Comparison of ENCODE assay signal across 19 cellular contexts in genomic region chr22:26143801-26144325, GRCh38. TPM values are rescaled to one million over a fixed set of nuclear protein-coding genes. Genes with fewer than 3 reads are reported as not detected.
A peak's percentile ranks its signal among the peaks of the same experiment; 100 is the strongest.
DNase-seq lines count a peak whose midpoint lies in the region; TF ChIP-seq lines count a peak whose summit lies in the region.
"Had no signal": no experiment of that assay in that cellular context is flagged by ENCODE, and none has a peak within 500 bp of the region (broad histone marks: within the 10 kb centered on the region; RNA-seq: fewer than 3 reads in every experiment).

No MANE protein-coding gene starts in this region.

- no peak for TF ChIP-seq CTCF in WERI-Rb-1 (IDR thresholded peaks at IDR 0.05; ENCODE audit: low read depth, low read length)
- TF ChIP-seq CTCF in left ventricle myocardium inferior (IDR thresholded peaks at IDR 0.05; ENCODE audit: borderline replicate concordance): no peak

- no peak overlapping the region for H3K4me3 Mint-ChIP-seq in activated CD4-positive, alpha-beta T cell treated with anti-CD3 and anti-CD28 coated beads, Interleukin-2, amount 10 ng/mL, durations not matched to agents 7 days and 5 days

- H3K4me1 Mint-ChIP-seq in activated CD4-positive, alpha-beta T cell treated with anti-CD3 and anti-CD28 coated beads, Interleukin-2, amount 10 ng/mL, durations not matched to agents 7 days and 5 days: no peaks in the 10 kb centered on the region

- H3K9me3 ChIP-seq in BLaER1: no peaks in the 10 kb centered on the region
- H3K9me3 ChIP-seq in WERI-Rb-1 (ENCODE audit: severe bottlenecking): no peaks in the 10 kb centered on the region
- H3K9me3 ChIP-seq in left ventricle myocardium inferior (replicated peaks): no peaks in the 10 kb centered on the region
- H3K9me3 ChIP-seq: A549 had no signal

- no peaks in the 10 kb centered on the region for H4K20me1 ChIP-seq in BLaER1

- no peak overlapping the region for H3K9ac ChIP-seq in BLaER1

- H3K4me3 ChIP-seq in BLaER1 (no peak overlapping the region), WERI-Rb-1 (ENCODE audit: low read depth, low read length) (no peak overlapping the region), left ventricle myocardium inferior (no peak overlapping the region)
- H3K4me3 ChIP-seq: A549 had no signal

- intact Hi-C loops in left ventricle myocardium inferior (cut with micrococcal nuclease): no loop called here

- CTCF ChIA-PET in activated CD4-positive, alpha-beta T cell treated with anti-CD3 and anti-CD28 coated beads, Interleukin-2, amount 10 ng/mL, durations not matched to agents 7 days and 5 days (lab: Charles Lee): no interaction called here

- H3K36me3 ChIP-seq in BLaER1: no peaks in the 10 kb centered on the region
- no peaks in the 10 kb centered on the region for H3K36me3 ChIP-seq in WERI-Rb-1
- H3K36me3 ChIP-seq in left ventricle myocardium inferior: no peaks in the 10 kb centered on the region

- H3K4me2 ChIP-seq in BLaER1: peak overlapping the region; percentile 10
- H3K4me2 ChIP-seq: A549 had no signal

- DNase-seq in Daoy (ENCODE audit: low read depth) (peak; percentile 18), NCI-H524 (lab: John Stamatoyannopoulos, UW) (peak; percentile 5 to 68), WERI-Rb-1 (peak; percentile 35), amniotic stem cell (lab: John Stamatoyannopoulos, UW) (no peak), retina (no peak), left ventricle myocardium inferior (no peak)
- DNase-seq in activated CD4-positive, alpha-beta T cell treated with anti-CD3 and anti-CD28 coated beads, Interleukin-2, amount 10 ng/mL, durations not matched to agents 7 days and 5 days: no peak
- DNase-seq: GOT3, NCI-H1105, NCI-H1694, NCI-H2081 treated with DMSO at 0.1 percent for 48 hours, PC-3, SIG-M5, T-helper 1 cell had no signal

- no peaks in the 10 kb centered on the region for H3K36me3 Mint-ChIP-seq in activated CD4-positive, alpha-beta T cell treated with anti-CD3 and anti-CD28 coated beads, Interleukin-2, amount 10 ng/mL, durations not matched to agents 7 days and 5 days (ENCODE audit: low read depth)

- no peak overlapping the region for H3K27ac Mint-ChIP-seq in activated CD4-positive, alpha-beta T cell treated with anti-CD3 and anti-CD28 coated beads, Interleukin-2, amount 10 ng/mL, durations not matched to agents 7 days and 5 days

- H3K27me3 ChIP-seq in BLaER1: no peaks in the 10 kb centered on the region
- H3K27me3 ChIP-seq in WERI-Rb-1 (ENCODE audit: insufficient read depth, low read depth, severe bottlenecking): peaks cover 3% of the 10 kb centered on the region
- peaks cover 83% of the 10 kb centered on the region for H3K27me3 ChIP-seq in left ventricle myocardium inferior (ENCODE audit: low read depth)

- H3K4me1 ChIP-seq in BLaER1 (peaks cover 12% of the 10 kb centered on the region), left ventricle myocardium inferior (no peaks in the 10 kb centered on the region)
- H3K4me1 ChIP-seq: A549 had no signal

- H3K27ac ChIP-seq in BLaER1: no peak overlapping the region
- no peak overlapping the region for H3K27ac ChIP-seq in WERI-Rb-1
- H3K27ac ChIP-seq in left ventricle myocardium inferior (replicated peaks): no peak overlapping the region
- H3K27ac ChIP-seq: A549, C4-2B, RWPE1 had no signal

- H3K27me3 Mint-ChIP-seq in activated CD4-positive, alpha-beta T cell treated with anti-CD3 and anti-CD28 coated beads, Interleukin-2, amount 10 ng/mL, durations not matched to agents 7 days and 5 days: peaks cover 10% of the 10 kb centered on the region

- POLR2A ChIA-PET in activated CD4-positive, alpha-beta T cell treated with anti-CD3 and anti-CD28 coated beads, Interleukin-2, amount 10 ng/mL, durations not matched to agents 7 days and 5 days (lab: Charles Lee): no interaction called here

- H3K9me3 Mint-ChIP-seq in activated CD4-positive, alpha-beta T cell treated with anti-CD3 and anti-CD28 coated beads, Interleukin-2, amount 10 ng/mL, durations not matched to agents 7 days and 5 days: no peaks in the 10 kb centered on the region

RNA-seq across cellular contexts. Expression of gene SEZ6L, which starts 25.4 kb away (rescaled TPM):
- not detected in 2 replicates for total RNA-seq in Daoy (2014; rRNA removed; shearing (Covaris generic))
- 0.16 TPM for total RNA-seq in left ventricle myocardium inferior
- not detected for total RNA-seq in activated CD4-positive, alpha-beta T cell treated with anti-CD3 and anti-CD28 coated beads, Interleukin-2, amount 10 ng/mL, durations not matched to agents 7 days and 5 days
- total RNA-seq: LHCN-M2, PC-3 had no signal

Comparison
In these comparisons a context has a peak if more than half of its experiments do, and no peak if none do; other contexts are left out.
1. DNase-seq: peak in Daoy (single experiment), NCI-H524 (2 of 2) and WERI-Rb-1 (single experiment); none in amniotic stem cell (single experiment), retina (single experiment), left ventricle myocardium inferior (single experiment) and activated CD4-positive, alpha-beta T cell treated with anti-CD3 and anti-CD28 coated beads, Interleukin-2, amount 10 ng/mL, durations not matched to agents 7 days and 5 days (single experiment).